In genomic region chr19:38975214-38975860, GRCh38 we compare ENCODE assay signal across 1 cellular context.
TF ChIP-seq lines count a peak whose summit lies in the region.

TSS of gene FBXO17 (minus strand) at chr19:38975742. CDS start at chr19:38950319, 25,423 bp downstream.

TF ChIP-seq in HepG2, 621 proteins besides CTCF, POLR2A, EP300 and RAD21 (continued from another document and continues in another):
- TF ChIP-seq RNF219 (CRISPR knock-in tag; IDR thresholded peaks at IDR 0.05) (no peak; the same call in 1 of the 2 replicates), ZNF781 (CRISPR knock-in tag; IDR thresholded peaks at IDR 0.05; ENCODE audit: borderline replicate concordance, not compliant biosample characterization) (peak; percentile 56), ZNF350 (CRISPR knock-in tag; IDR thresholded peaks at IDR 0.05; ENCODE audit: borderline replicate concordance, low read depth) (no peak), NR3C1 (CRISPR knock-in tag; IDR thresholded peaks at IDR 0.05) (no peak), PHF5A (CRISPR knock-in tag; IDR thresholded peaks at IDR 0.05; ENCODE audit: low read depth, unreplicated experiment) (no peak), SKIL (CRISPR knock-in tag; IDR thresholded peaks at IDR 0.05; ENCODE audit: borderline replicate concordance) (peak; percentile 39; the same call in 1 of the 2 replicates), RFX5 (IDR thresholded peaks at IDR 0.05; ENCODE audit: low read depth, low read length) (no peak), MTERF4 (CRISPR knock-in tag; IDR thresholded peaks at IDR 0.05) (no peak), ZFX (CRISPR knock-in tag; IDR thresholded peaks at IDR 0.05; ENCODE audit: low read depth) (peak; percentile 79), ZNF775 (CRISPR knock-in tag; IDR thresholded peaks at IDR 0.05; ENCODE audit: borderline replicate concordance) (no peak), ZNF747 (CRISPR knock-in tag; IDR thresholded peaks at IDR 0.05; ENCODE audit: borderline replicate concordance) (no peak), ZNF513 (CRISPR knock-in tag; conservative IDR thresholded peaks at IDR 0.05) (no peak), AKNA (CRISPR knock-in tag; IDR thresholded peaks at IDR 0.05; ENCODE audit: borderline replicate concordance) (no peak), SIX1 (CRISPR knock-in tag; IDR thresholded peaks at IDR 0.05; ENCODE audit: borderline replicate concordance) (no peak), ZNF367 (CRISPR knock-in tag; IDR thresholded peaks at IDR 0.05; ENCODE audit: borderline replicate concordance) (no peak), ZNF567 (CRISPR knock-in tag; IDR thresholded peaks at IDR 0.05; ENCODE audit: borderline replicate concordance) (no peak), CEBPG (CRISPR knock-in tag; IDR thresholded peaks at IDR 0.05) (no peak), DDIT3 (CRISPR knock-in tag; IDR thresholded peaks at IDR 0.05) (no peak), RARA (CRISPR knock-in tag; IDR thresholded peaks at IDR 0.05) (0 out of 2 replicates have a peak, but pooled peaks have one; percentile 8), ZNF17 (CRISPR knock-in tag; IDR thresholded peaks at IDR 0.05) (no peak), ZNF207 (IDR thresholded peaks at IDR 0.05; ENCODE audit: borderline replicate concordance) (no peak), ZNF800 (CRISPR knock-in tag; IDR thresholded peaks at IDR 0.05) (0 out of 2 replicates have a peak, but pooled peaks have one; percentile 3), RFX3 (CRISPR knock-in tag; IDR thresholded peaks at IDR 0.05) (no peak), ZSCAN29 (CRISPR knock-in tag; conservative IDR thresholded peaks at IDR 0.05) (no peak), TIGD3 (CRISPR knock-in tag; IDR thresholded peaks at IDR 0.05; ENCODE audit: borderline replicate concordance) (no peak), ZNF232 (CRISPR knock-in tag; IDR thresholded peaks at IDR 0.05; ENCODE audit: borderline replicate concordance) (peak; percentile 50; the same call in 1 of the 2 replicates), HIC2 (CRISPR knock-in tag; IDR thresholded peaks at IDR 0.05; ENCODE audit: low read depth) (no peak; the same call in none of the 2 replicates), MTF2 (CRISPR knock-in tag; IDR thresholded peaks at IDR 0.05; ENCODE audit: borderline replicate concordance) (no peak)
